In the genomic region with DNA sequence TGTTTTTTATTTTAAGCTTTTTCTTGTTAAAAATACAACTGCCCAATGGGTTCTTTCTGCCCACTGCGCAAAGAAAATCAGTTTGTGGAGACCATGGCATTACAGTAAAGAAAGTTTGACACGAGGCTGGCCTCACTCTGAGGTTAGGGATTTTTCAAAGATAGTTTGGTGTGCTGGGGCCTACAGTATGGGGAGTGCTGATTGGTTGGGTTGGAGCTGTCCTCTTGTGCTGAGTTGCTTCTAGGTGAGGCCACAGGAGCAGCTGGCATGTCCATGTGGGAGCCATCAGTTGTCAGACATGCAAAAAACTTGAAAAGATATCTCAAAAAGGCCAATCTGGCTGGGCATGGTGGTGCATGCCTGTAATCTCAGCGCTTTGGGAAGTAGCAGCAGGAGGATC, we compare ENCODE assay signal across 26 cellular contexts. TPM values are rescaled to one million over a fixed set of nuclear protein-coding genes. Genes with fewer than 3 reads are reported as not detected.
DNase-seq lines count a peak whose midpoint lies in the region; ATAC-seq, FAIRE-seq and TF ChIP-seq lines count a peak whose summit lies in the region.
"Had no signal": no experiment of that assay in that cellular context is flagged by ENCODE, and none has a peak within 500 bp of the region (broad histone marks: within the 10 kb centered on the region; RNA-seq: fewer than 3 reads in every experiment).

No MANE protein-coding gene starts in this region.

- DNase-seq in K562 (ENCODE audit: extremely low read depth in 1 of 4, low spot score in 3 of 4) (peak in 2 of 4 experiments; percentile 45 to 57), chondrocyte (ENCODE audit: low spot score) (no peak), psoas muscle (no peak), GM10266 (ENCODE audit: extremely low spot score) (no peak)
- no peak for DNase-seq in activated CD4-positive, alpha-beta T cell treated with anti-CD3 and anti-CD28 coated beads, Interleukin-2, amount 50 U/mL, for 4 hours
- DNase-seq: 8988T; ACHN; BE2C; C1 segment of cervical spinal cord; CD4-positive, alpha-beta memory T cell; CD4-positive, CD25-positive, alpha-beta regulatory T cell; CD8-positive, alpha-beta memory T cell; COR-L47; DMS 273 treated with DMSO at 0.1 percent for 48 hours; DMS153; DMS53; DMS79; DND-41; EL; GDM1 had no signal

- H3K4me3 ChIP-seq in K562 (no peak overlapping the region), psoas muscle (no peak overlapping the region)
- H3K4me3 ChIP-seq: BLaER1 had no signal

- no peaks in the 10 kb centered on the region for H3K27me3 Mint-ChIP-seq in chondrocyte (ENCODE audit: low read depth)
- H3K27me3 Mint-ChIP-seq: CD4-positive, alpha-beta memory T cell; CD4-positive, CD25-positive, alpha-beta regulatory T cell; CD8-positive, alpha-beta memory T cell had no signal

- H3K36me3 Mint-ChIP-seq in chondrocyte (ENCODE audit: low read depth), result no peaks in the 10 kb centered on the region

- no peaks in the 10 kb centered on the region for H4K20me1 ChIP-seq in K562 (replicated peaks; ENCODE audit: control insufficient read depth, insufficient read depth, low read length)

- H3K27ac ChIP-seq in K562 (ENCODE audit: extremely low read depth, low read depth, low read length), result peak overlapping the region; percentile 38; the same call in 2 of the 3 replicates
- peak overlapping the region; percentile 50 for H3K27ac ChIP-seq in psoas muscle
- H3K27ac ChIP-seq: BLaER1 had no signal

- H3K4me3 Mint-ChIP-seq in chondrocyte (ENCODE audit: unreplicated experiment), result no peak overlapping the region
- H3K4me3 Mint-ChIP-seq: CD14-positive monocyte; CD4-positive, alpha-beta memory T cell; CD4-positive, CD25-positive, alpha-beta regulatory T cell; CD8-positive, alpha-beta memory T cell had no signal

- no peak for TF ChIP-seq POLR2A in K562 (conservative IDR thresholded peaks at IDR 0.05)

- no peak for TF ChIP-seq EP300 in K562 (IDR thresholded peaks at IDR 0.05; ENCODE audit: low read length)

- H3K4me2 ChIP-seq in K562 (ENCODE audit: insufficient read depth, low read length), result peak overlapping the region; percentile 34
- H3K4me2 ChIP-seq: BLaER1 had no signal

- H3K36me3 ChIP-seq in K562 (ENCODE audit: control insufficient read depth, insufficient read depth, low read length) (no peaks in the 10 kb centered on the region), psoas muscle (ENCODE audit: insufficient read depth in 1 of 2, low read depth in 1 of 2) (no peaks in the 10 kb centered on the region)
- H3K36me3 ChIP-seq: BE2C had no signal

- POLR2A ChIA-PET in K562 (lab: Yijun Ruan, JAX), result interaction anchor here (0.6 to 2.5 kb wide), 8 partner anchors 9 to 291 kb away, joined by 3 to 27 read pairs (median 3); no protein-coding TSS in a partner anchor

- FAIRE-seq in K562 (lab: Jason Lieb, UNC), result no peak
- FAIRE-seq: A204.1, GM12891, GM19239 had no signal

- H3K79me2 ChIP-seq in K562 (ENCODE audit: control insufficient read depth, insufficient read depth, low read length), result peaks cover 83% of the 10 kb centered on the region

- BruUV-seq in K562 (replicated peaks; lab: Mats Ljungman, UMichigan), result no TSS peak

- H3K27ac Mint-ChIP-seq in chondrocyte (ENCODE audit: unreplicated experiment), result peak overlapping the region; percentile 30
- H3K27ac Mint-ChIP-seq: CD4-positive, alpha-beta memory T cell; CD4-positive, CD25-positive, alpha-beta regulatory T cell had no signal

- WGBS in K562 (ENCODE audit: insufficient coverage, low coverage, missing lambda C conversion rate), result 65% methylated on average over 3 of the region's 3 CpGs
- whole genome bisulfite sequencing in psoas muscle, 3 donors, result 86 to 89% (median 86%) methylated on average over 3 of the region's 3 CpGs

- ATAC-seq in K562 (peak; percentile 71), psoas muscle (no peak), GM21390 (IDR thresholded peaks at IDR 0.05; ENCODE audit: unreplicated experiment) (no peak)

- CTCF ChIA-PET in K562 (lab: Yijun Ruan, JAX; ENCODE audit: low intra/inter-chr PET ratio), result no interaction called here

- H3K9ac ChIP-seq in K562 (ENCODE audit: insufficient read depth in 1 of 2, low read depth in 2 of 2, low read length in 2 of 2), result peak overlapping the region in 1 of 2 experiments; percentile 72; a peak in 1 of 4 replicates
- H3K9ac ChIP-seq: BLaER1 had no signal

- in situ Hi-C loops in K562 (cut with MboI), result no loop called here

- no peak for TF ChIP-seq RAD21 in K562 (CRISPR knock-in tag; conservative IDR thresholded peaks at IDR 0.05 in 1 of 2, IDR thresholded peaks at IDR 0.05 in 1 of 2)

- H3K4me1 ChIP-seq in K562 (replicated peaks in 1 of 2; ENCODE audit: control insufficient read depth in 2 of 2, insufficient read depth in 2 of 2, low read length in 2 of 2) (peaks cover 11 to 32% of the 10 kb centered on the region in 2 experiments; a peak in 4 of 5 replicates), psoas muscle (peaks cover 77% of the 10 kb centered on the region)
- H3K4me1 ChIP-seq: BE2C had no signal

- TF ChIP-seq CTCF in K562 (IDR thresholded peaks at IDR 0.05 in 2 of 3, conservative IDR thresholded peaks at IDR 0.05 in 1 of 3; ENCODE audit: insufficient read depth in 2 of 3, low read depth in 1 of 3, low read length in 3 of 3), result no peak
- TF ChIP-seq CTCF in chondrocyte (IDR thresholded peaks at IDR 0.05), result no peak
- TF ChIP-seq CTCF in psoas muscle (IDR thresholded peaks at IDR 0.05), result no peak
- no peak for TF ChIP-seq CTCF in GM10266 (IDR thresholded peaks at IDR 0.05; ENCODE audit: control insufficient read depth, insufficient read depth, low read depth, missing control alignments)

- no peaks in the 10 kb centered on the region for H3K27me3 ChIP-seq in K562 (ENCODE audit: control insufficient read depth in 2 of 2, insufficient read depth in 2 of 2, low read length in 2 of 2)
- no peaks in the 10 kb centered on the region for H3K27me3 ChIP-seq in psoas muscle (ENCODE audit: insufficient read depth in 3 of 3, low read length in 2 of 3)
- H3K27me3 ChIP-seq: BE2C, BLaER1 had no signal

- no peaks in the 10 kb centered on the region for H3K9me3 Mint-ChIP-seq in chondrocyte (ENCODE audit: low read depth)
- H3K9me3 Mint-ChIP-seq: CD14-positive monocyte; CD4-positive, alpha-beta memory T cell; CD8-positive, alpha-beta memory T cell had no signal

- H3K9me3 ChIP-seq in K562 (replicated peaks; ENCODE audit: control insufficient read depth, insufficient read depth, low read depth, low read length) (no peaks in the 10 kb centered on the region), psoas muscle (no peaks in the 10 kb centered on the region)
- H3K9me3 ChIP-seq: BE2C, BLaER1 had no signal

- peaks cover 42% of the 10 kb centered on the region for H3K4me1 Mint-ChIP-seq in chondrocyte (ENCODE audit: low read depth)

- H2AFZ ChIP-seq in K562 (ENCODE audit: low read depth, low read length), result no peak overlapping the region

- intact Hi-C loops in K562 (cut with micrococcal nuclease) (no loop called here), psoas muscle (cut with DNase I) (loop anchor here in 1 of 2 donors (5.0 kb wide), 1 partner anchor 136 kb away; no protein-coding TSS in a partner anchor)

- H3K9me1 ChIP-seq in K562 (ENCODE audit: control insufficient read depth, insufficient read depth, low read length), result no peaks in the 10 kb centered on the region

TF ChIP-seq in K562, 482 proteins besides CTCF, POLR2A, EP300 and RAD21:
- TF ChIP-seq NCOA2 (IDR thresholded peaks at IDR 0.05; ENCODE audit: partially characterized antibody in 2 of 2) (no peak), YY1 (IDR thresholded peaks at IDR 0.05; ENCODE audit: borderline replicate concordance in 1 of 3, control insufficient read depth in 1 of 3, extremely low read depth in 1 of 3, insufficient read depth in 3 of 3, insufficient read length in 1 of 3, insufficient replicate concordance in 2 of 3, low read depth in 1 of 3, low read length in 2 of 3) (peak in 1 of 3 experiments; percentile 3)

RNA-seq across cellular contexts. Expression of a gene that starts 14.0 kb away (rescaled TPM):
- 130 and 303 TPM in 2 replicates for total RNA-seq in K562 (2011; cell fraction: chromatin; rRNA removed; ENCODE audit: low replicate concordance)
- 63.4 and 95.5 TPM in 2 replicates for total RNA-seq in K562 (2011; cell fraction: nucleolus; rRNA removed)
- 155 and 245 TPM in 2 replicates for total RNA-seq in K562 (2011; cell fraction: nucleoplasm; rRNA removed)
- total RNA-seq in K562 (2014; rRNA removed), result 170 and 185 TPM in 2 replicates
- 210 and 239 TPM in 2 replicates for total RNA-seq in K562 (2014; rRNA removed; fragmentation: Illumina TruSeq; extraction: Trizol)
- 209 and 211 TPM in 2 replicates for total RNA-seq in K562 (2015; rRNA removed; fragmentation: Illumina TruSeq; extraction: Trizol)
- 131 and 136 TPM in 2 replicates for total RNA-seq in K562 (2021)
- 194 and 219 TPM in 2 replicates for polyA plus RNA-seq in K562 (2011; rRNA removed)
- polyA plus RNA-seq in K562 (2011; cell fraction: cytosol; rRNA removed), result 158 and 177 TPM in 2 replicates
- 148 and 218 TPM in 2 replicates for polyA plus RNA-seq in K562 (2011; cell fraction: nucleus; rRNA removed)
- 109 and 119 TPM in 2 replicates for polyA plus RNA-seq in K562 (2012)
- 209 and 217 TPM in 2 replicates for polyA plus RNA-seq in K562 (2014; fragmentation: Illumina TruSeq; extraction: Trizol)
- 10 to 100 TPM; 43.9 to 66.2 TPM for polyA plus RNA-seq in K562 (2014; fragmentation: Nextera tagmentation; extraction: Ambion mirVana)
- 140 and 148 TPM in 2 replicates for polyA plus RNA-seq in K562 (2014; rRNA removed)
- 239 and 277 TPM in 2 replicates for polyA minus RNA-seq in K562 (2011; rRNA and poly(A)+ RNA removed)
- polyA minus RNA-seq in K562 (2011; cell fraction: cytosol; rRNA and poly(A)+ RNA removed), result 116 and 142 TPM in 2 replicates
- 109 and 204 TPM in 2 replicates for polyA minus RNA-seq in K562 (2011; cell fraction: nucleus; rRNA and poly(A)+ RNA removed)
- 178 to 258 TPM (median 186 TPM) in 3 replicates for total RNA-seq in chondrocyte
- total RNA-seq in psoas muscle, result 100 to 1,000 TPM in 1 of 4 donors, 10 to 100 TPM in 3; 32.5 to 141 (median 52.0) TPM
- polyA plus RNA-seq in psoas muscle, result 10 to 100 TPM; 15.6 to 84.8 (median 60.6) TPM
